16 cellular contexts compared by ENCODE assay signal in the genomic region with DNA sequence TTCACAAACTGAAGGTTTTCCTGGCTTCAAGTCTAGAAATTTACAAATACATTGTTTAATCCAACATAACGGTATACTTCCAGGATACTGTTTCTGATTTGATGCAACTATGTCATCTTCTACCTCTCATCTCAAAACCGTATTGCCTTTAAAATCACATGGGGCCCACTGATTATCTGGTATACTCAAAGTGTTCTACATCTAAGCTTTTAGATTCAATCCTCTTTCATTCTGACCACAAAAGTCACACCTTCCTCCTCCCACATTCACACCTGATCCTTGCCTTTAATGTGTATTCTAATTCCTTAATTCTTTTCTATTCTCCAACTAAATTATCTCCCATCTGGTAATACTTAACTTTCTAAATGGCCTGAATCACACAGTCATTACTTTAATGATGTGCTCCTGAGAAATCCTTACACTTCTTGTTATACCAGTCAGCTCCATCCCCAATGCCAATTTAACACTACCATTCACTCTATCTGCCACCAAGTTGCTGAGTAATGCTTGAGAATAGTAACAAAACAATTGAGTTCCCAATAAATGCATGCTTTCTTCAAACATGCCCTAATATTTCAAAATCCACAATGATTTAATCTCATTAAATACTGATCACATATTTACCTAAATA.
"Had no signal": no experiment of that assay in that cellular context is flagged by ENCODE, and none has a peak within 500 bp of the region (broad histone marks: within the 10 kb centered on the region; RNA-seq: fewer than 3 reads in every experiment).

No MANE protein-coding gene starts in this region.

- H3K27ac ChIP-seq: cardiac muscle cell, WERI-Rb-1 had no signal

- H3K27me3 ChIP-seq: cardiac muscle cell had no signal

- H3K27me3 Mint-ChIP-seq: activated CD4-positive, alpha-beta T cell treated with anti-CD3 and anti-CD28 coated beads for 36 hours; naive thymus-derived CD4-positive, alpha-beta T cell; T-cell; type B pancreatic cell had no signal

- H3K4me3 ChIP-seq: cardiac muscle cell, lung had no signal

- FAIRE-seq: astrocyte, colon had no signal

- H3K4me3 Mint-ChIP-seq: activated CD4-positive, alpha-beta T cell treated with anti-CD3 and anti-CD28 coated beads for 36 hours; T-cell; type B pancreatic cell had no signal

- DNase-seq: activated CD4-positive, alpha-beta T cell treated with anti-CD3 and anti-CD28 coated beads for 36 hours; activated gamma-delta T cell; effector CD4-positive, alpha-beta T cell; hypothalamus; naive thymus-derived CD4-positive, alpha-beta T cell; stimulated activated CD4-positive, alpha-beta T cell treated with anti-CD3 and anti-CD28 coated beads, Interleukin-12 subunit alpha, Interleukin-12 subunit beta, amount 100 ng/mL, for 4 hours; stimulated activated naive CD4-positive, alpha-beta T cell; substantia nigra; T-cell; T1000; WERI-Rb-1 had no signal

- ATAC-seq: activated CD4-positive, alpha-beta T cell treated with anti-CD3 and anti-CD28 coated beads for 36 hours; naive thymus-derived CD4-positive, alpha-beta T cell; T-cell had no signal

- H3K27ac Mint-ChIP-seq: activated CD4-positive, alpha-beta T cell treated with anti-CD3 and anti-CD28 coated beads for 36 hours had no signal
